1 cellular context compared by ENCODE assay signal in the genomic region with DNA sequence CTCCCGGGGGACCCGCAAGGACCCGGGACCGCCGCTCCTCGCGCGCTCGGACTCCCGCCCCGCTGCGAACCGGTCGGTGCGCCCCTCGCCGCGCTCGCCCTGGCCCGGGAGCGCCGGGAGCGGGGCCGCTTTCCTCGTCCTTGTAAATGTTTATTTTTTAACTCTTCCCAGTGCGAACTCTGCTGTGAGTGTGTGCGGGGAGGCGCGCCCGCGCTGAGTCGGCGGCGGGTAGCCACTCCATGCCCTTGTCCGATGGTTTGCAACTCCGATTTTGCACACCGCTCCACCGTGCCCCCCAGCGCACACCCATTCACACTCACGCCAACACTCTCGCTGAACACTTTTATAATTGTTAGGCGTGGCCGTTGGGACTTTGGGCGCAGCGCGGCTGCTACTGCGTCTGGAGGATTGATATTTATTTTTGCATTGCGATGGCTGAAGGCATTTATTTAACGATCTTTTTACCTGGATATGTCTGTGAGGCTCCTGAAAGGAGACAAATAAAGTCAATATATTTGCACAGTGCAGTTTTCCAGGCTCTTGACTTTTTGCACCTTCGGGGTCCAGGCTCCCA.
TF ChIP-seq lines count a peak whose summit lies in the region.

No MANE protein-coding gene starts in this region.

TF ChIP-seq in K562, 482 proteins besides CTCF, POLR2A, EP300 and RAD21 (continued from another document):
- TF ChIP-seq ZNF830 (CRISPR knock-in tag; IDR thresholded peaks at IDR 0.05): no peak
- no peak for TF ChIP-seq GABPB1 (CRISPR knock-in tag; IDR thresholded peaks at IDR 0.05)
- no peak for TF ChIP-seq NONO (IDR thresholded peaks at IDR 0.05; ENCODE audit: low read depth in 2 of 2, low read length in 1 of 2)
- TF ChIP-seq, protein P1, sequence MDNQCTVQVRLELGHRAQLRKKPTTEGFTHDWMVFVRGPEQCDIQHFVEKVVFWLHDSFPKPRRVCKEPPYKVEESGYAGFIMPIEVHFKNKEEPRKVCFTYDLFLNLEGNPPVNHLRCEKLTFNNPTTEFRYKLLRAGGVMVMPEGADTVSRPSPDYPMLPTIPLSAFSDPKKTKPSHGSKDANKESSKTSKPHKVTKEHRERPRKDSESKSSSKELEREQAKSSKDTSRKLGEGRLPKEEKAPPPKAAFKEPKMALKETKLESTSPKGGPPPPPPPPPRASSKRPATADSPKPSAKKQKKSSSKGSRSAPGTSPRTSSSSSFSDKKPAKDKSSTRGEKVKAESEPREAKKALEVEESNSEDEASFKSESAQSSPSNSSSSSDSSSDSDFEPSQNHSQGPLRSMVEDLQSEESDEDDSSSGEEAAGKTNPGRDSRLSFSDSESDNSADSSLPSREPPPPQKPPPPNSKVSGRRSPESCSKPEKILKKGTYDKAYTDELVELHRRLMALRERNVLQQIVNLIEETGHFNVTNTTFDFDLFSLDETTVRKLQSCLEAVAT (IDR thresholded peaks at IDR 0.05): no peak
- TF ChIP-seq PRPF4 (IDR thresholded peaks at IDR 0.05; ENCODE audit: insufficient read depth, low read depth, low read length, poor library complexity, severe bottlenecking): no peak
- TF ChIP-seq MCM7 (IDR thresholded peaks at IDR 0.05): no peak
- TF ChIP-seq ARID1B (IDR thresholded peaks at IDR 0.05): no peak
- no peak for TF ChIP-seq MTF1 (CRISPR knock-in tag; IDR thresholded peaks at IDR 0.05; ENCODE audit: borderline replicate concordance)
- TF ChIP-seq KDM1A (IDR thresholded peaks at IDR 0.05): no peak
- TF ChIP-seq, protein P2, sequence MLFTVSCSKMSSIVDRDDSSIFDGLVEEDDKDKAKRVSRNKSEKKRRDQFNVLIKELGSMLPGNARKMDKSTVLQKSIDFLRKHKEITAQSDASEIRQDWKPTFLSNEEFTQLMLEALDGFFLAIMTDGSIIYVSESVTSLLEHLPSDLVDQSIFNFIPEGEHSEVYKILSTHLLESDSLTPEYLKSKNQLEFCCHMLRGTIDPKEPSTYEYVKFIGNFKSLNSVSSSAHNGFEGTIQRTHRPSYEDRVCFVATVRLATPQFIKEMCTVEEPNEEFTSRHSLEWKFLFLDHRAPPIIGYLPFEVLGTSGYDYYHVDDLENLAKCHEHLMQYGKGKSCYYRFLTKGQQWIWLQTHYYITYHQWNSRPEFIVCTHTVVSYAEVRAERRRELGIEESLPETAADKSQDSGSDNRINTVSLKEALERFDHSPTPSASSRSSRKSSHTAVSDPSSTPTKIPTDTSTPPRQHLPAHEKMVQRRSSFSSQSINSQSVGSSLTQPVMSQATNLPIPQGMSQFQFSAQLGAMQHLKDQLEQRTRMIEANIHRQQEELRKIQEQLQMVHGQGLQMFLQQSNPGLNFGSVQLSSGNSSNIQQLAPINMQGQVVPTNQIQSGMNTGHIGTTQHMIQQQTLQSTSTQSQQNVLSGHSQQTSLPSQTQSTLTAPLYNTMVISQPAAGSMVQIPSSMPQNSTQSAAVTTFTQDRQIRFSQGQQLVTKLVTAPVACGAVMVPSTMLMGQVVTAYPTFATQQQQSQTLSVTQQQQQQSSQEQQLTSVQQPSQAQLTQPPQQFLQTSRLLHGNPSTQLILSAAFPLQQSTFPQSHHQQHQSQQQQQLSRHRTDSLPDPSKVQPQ (CRISPR knock-in tag; IDR thresholded peaks at IDR 0.05; ENCODE audit: borderline replicate concordance): no peak
- no peak for TF ChIP-seq ZNF41 (CRISPR knock-in tag; conservative IDR thresholded peaks at IDR 0.05)
- no peak for TF ChIP-seq STAT5B (CRISPR knock-in tag; IDR thresholded peaks at IDR 0.05)
- 0 out of 2 replicates have a peak, but pooled peaks have one; percentile 57 for TF ChIP-seq GATAD2B (IDR thresholded peaks at IDR 0.05; ENCODE audit: borderline replicate concordance)
- TF ChIP-seq SMAD2 (IDR thresholded peaks at IDR 0.05; ENCODE audit: low read depth, low read length): no peak
- no peak for TF ChIP-seq TBL1XR1 (IDR thresholded peaks at IDR 0.05; ENCODE audit: low read length in 2 of 2)
- TF ChIP-seq, protein P3, sequence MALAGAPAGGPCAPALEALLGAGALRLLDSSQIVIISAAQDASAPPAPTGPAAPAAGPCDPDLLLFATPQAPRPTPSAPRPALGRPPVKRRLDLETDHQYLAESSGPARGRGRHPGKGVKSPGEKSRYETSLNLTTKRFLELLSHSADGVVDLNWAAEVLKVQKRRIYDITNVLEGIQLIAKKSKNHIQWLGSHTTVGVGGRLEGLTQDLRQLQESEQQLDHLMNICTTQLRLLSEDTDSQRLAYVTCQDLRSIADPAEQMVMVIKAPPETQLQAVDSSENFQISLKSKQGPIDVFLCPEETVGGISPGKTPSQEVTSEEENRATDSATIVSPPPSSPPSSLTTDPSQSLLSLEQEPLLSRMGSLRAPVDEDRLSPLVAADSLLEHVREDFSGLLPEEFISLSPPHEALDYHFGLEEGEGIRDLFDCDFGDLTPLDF (CRISPR knock-in tag; IDR thresholded peaks at IDR 0.05): no peak
- TF ChIP-seq NCOA6 (IDR thresholded peaks at IDR 0.05): no peak
- no peak for TF ChIP-seq CBX5 (IDR thresholded peaks at IDR 0.05; ENCODE audit: borderline replicate concordance, low read depth)
- no peak for TF ChIP-seq ZEB2 (IDR thresholded peaks at IDR 0.05)
